18 cellular contexts compared by ENCODE assay signal in the genomic region with DNA sequence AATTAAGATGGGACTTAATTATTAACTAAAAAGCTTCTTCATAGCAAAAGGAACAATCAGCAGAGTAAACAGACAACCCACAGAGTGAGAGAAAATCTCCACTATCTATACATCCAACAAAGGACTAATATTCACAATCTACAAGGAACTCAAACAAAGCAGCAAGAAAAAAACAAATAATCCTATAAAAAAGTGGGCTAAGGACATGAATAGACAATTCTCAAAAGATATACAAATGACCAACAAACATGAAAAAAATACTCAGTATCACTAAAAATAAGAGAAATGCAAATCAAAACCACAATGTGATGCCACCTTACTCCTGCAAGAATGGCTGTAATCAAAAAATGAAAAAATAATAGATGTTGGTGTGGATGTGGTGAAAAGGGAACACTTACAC.
"Had no signal": no experiment of that assay in that cellular context is flagged by ENCODE, and none has a peak within 500 bp of the region (broad histone marks: within the 10 kb centered on the region; RNA-seq: fewer than 3 reads in every experiment).

No MANE protein-coding gene starts in this region.

- H3K4me1 ChIP-seq: SJSA1 had no signal

- H3K27ac ChIP-seq: SJSA1, SK-N-MC had no signal

- H3K4me3 ChIP-seq: SJSA1, SK-N-MC had no signal

- H3K9me3 ChIP-seq: SJSA1 had no signal

- DNase-seq: KBM-7, NCI-H1092, NCI-H1105 treated with DMSO at 0.1 percent for 48 hours, NCI-H1417 treated with DMSO at 0.1 percent for 48 hours, NCI-H146, NCI-H1694 treated with DMSO at 0.1 percent for 48 hours, NCI-H1930, NCI-H2081, NCI-H2107, NCI-H2227 treated with DMSO at 0.1 percent for 48 hours, NCI-H524, NCI-H526 treated with DMSO at 0.1 percent for 48 hours, NCI-H748 treated with DMSO at 0.1 percent for 48 hours, Right ventricle myocardium superior, RPMI8226, SIG-M5 had no signal
